16 cellular contexts compared by ENCODE assay signal in the genomic region with DNA sequence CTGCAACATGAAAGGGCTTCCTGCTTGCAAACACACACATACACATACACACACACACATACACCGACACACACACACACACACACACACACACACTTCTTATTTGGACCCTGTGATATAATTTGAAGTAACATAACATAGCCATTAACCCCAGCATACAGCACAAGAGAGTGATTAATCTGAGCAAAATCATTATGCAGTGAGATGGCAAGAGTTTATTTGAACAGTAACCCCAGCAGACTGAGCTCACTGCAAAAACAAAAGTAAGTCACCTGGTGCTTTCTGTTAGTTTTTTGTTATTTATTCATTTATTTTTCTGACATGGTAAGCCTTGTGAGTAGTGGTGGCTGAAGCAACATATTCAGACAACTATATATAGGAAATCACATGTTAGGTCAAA.
DNase-seq lines count a peak whose midpoint lies in the region; ATAC-seq and TF ChIP-seq lines count a peak whose summit lies in the region.
"Had no signal": no experiment of that assay in that cellular context is flagged by ENCODE, and none has a peak within 500 bp of the region (broad histone marks: within the 10 kb centered on the region; RNA-seq: fewer than 3 reads in every experiment).

No MANE protein-coding gene starts in this region.

- TF ChIP-seq CTCF in progenitor cell of endocrine pancreas (IDR thresholded peaks at IDR 0.05; ENCODE audit: unreplicated experiment) = no peak
- TF ChIP-seq CTCF in GM13977 (IDR thresholded peaks at IDR 0.05; ENCODE audit: extremely low read depth, insufficient read depth, missing control alignments) = no peak
- TF ChIP-seq CTCF in omental fat pad (IDR thresholded peaks at IDR 0.05) = no peak

- H3K4me1 Mint-ChIP-seq in progenitor cell of endocrine pancreas (ENCODE audit: low read depth) = peaks cover 7% of the 10 kb centered on the region
- H3K4me1 Mint-ChIP-seq: CD4-positive, alpha-beta memory T cell; IgD-negative memory B cell; T-helper 17 cell had no signal

- ATAC-seq in omental fat pad (ENCODE audit: low FRiP score) = no peak
- ATAC-seq: HCT116, T-helper 17 cell had no signal

- no peaks in the 10 kb centered on the region for H3K36me3 Mint-ChIP-seq in progenitor cell of endocrine pancreas (ENCODE audit: insufficient read depth)
- H3K36me3 Mint-ChIP-seq: CD4-positive, alpha-beta memory T cell; IgD-negative memory B cell had no signal

- no peaks in the 10 kb centered on the region for H3K27me3 Mint-ChIP-seq in progenitor cell of endocrine pancreas
- H3K27me3 Mint-ChIP-seq: CD4-positive, alpha-beta memory T cell; IgD-negative memory B cell; T-helper 17 cell had no signal

- peak; percentile 49 for DNase-seq in NCI-H1092 treated with DMSO at 0.1 percent for 48 hours (lab: John Stamatoyannopoulos, UW)
- no peak for DNase-seq in NCI-H1092 (lab: John Stamatoyannopoulos, UW)
- peak; percentile 79 for DNase-seq in NCI-H146 treated with DMSO at 0.1 percent for 48 hours (lab: John Stamatoyannopoulos, UW; ENCODE audit: unreplicated experiment)
- peak; percentile 77 for DNase-seq in NCI-H748 (lab: John Stamatoyannopoulos, UW; ENCODE audit: unreplicated experiment)
- no peak for DNase-seq in progenitor cell of endocrine pancreas (ENCODE audit: low spot score, unreplicated experiment)
- no peak for DNase-seq in GM13977 (ENCODE audit: low spot score)
- no peak for DNase-seq in omental fat pad (ENCODE audit: low spot score)
- DNase-seq in LoVo (ENCODE audit: low spot score) = no peak
- DNase-seq: 8988T; CD4-positive, alpha-beta memory T cell; Kasumi-1; NCI-H1436 treated with DMSO at 0.1 percent for 48 hours; NCI-H524; T-helper 17 cell had no signal

- H3K27ac Mint-ChIP-seq in progenitor cell of endocrine pancreas = peak overlapping the region; percentile 4
- H3K27ac Mint-ChIP-seq: CD4-positive, alpha-beta memory T cell; IgD-negative memory B cell; T-helper 17 cell had no signal

- H3K4me3 Mint-ChIP-seq in progenitor cell of endocrine pancreas (ENCODE audit: low read depth) = no peak overlapping the region
- H3K4me3 Mint-ChIP-seq: CD4-positive, alpha-beta memory T cell; IgD-negative memory B cell; T-helper 17 cell had no signal

- H3K9me3 Mint-ChIP-seq in progenitor cell of endocrine pancreas (ENCODE audit: low read depth) = peaks cover 5% of the 10 kb centered on the region

- in situ Hi-C loops in GM13977 (cut with MboI; ENCODE audit: low pct_unique_long_range_greater_than_20kb, low sequenced_read_pairs, unreplicated experiment) = loop anchor here (25.0 kb wide), 1 partner anchor 181 kb away; no protein-coding TSS in a partner anchor

Comparison
In these comparisons a context has a peak if more than half of its experiments do, and no peak if none do; other contexts are left out.
1. DNase-seq: peak in NCI-H1092 treated with DMSO at 0.1 percent for 48 hours (single experiment), NCI-H146 treated with DMSO at 0.1 percent for 48 hours (single experiment) and NCI-H748 (single experiment); none in NCI-H1092 (single experiment), progenitor cell of endocrine pancreas (single experiment), GM13977 (single experiment), omental fat pad (single experiment) and LoVo (single experiment).